In genomic region chr11:79043726-79044125, GRCh38 we compare ENCODE assay signal across 26 cellular contexts.
"Had no signal": no experiment of that assay in that cellular context is flagged by ENCODE, and none has a peak within 500 bp of the region (broad histone marks: within the 10 kb centered on the region; RNA-seq: fewer than 3 reads in every experiment).

No MANE protein-coding gene starts in this region.

- H3K36me3 ChIP-seq: breast epithelium, heart left ventricle, lower lobe of right lung, right lobe of liver, stomach, tibial artery, upper lobe of right lung had no signal

- H3K27me3 ChIP-seq: breast epithelium, foreskin keratinocyte, right lobe of liver, stomach, tibial artery, upper lobe of right lung had no signal

- H3K9me3 ChIP-seq: breast epithelium, heart left ventricle, lower lobe of right lung, right lobe of liver, tibial artery, upper lobe of right lung had no signal

- DNase-seq: activated CD4-positive, alpha-beta memory T cell treated with anti-CD3 and anti-CD28 coated beads, Interleukin-2, amount 10 ng/mL, durations not matched to agents 7 days and 5 days; activated CD4-positive, alpha-beta T cell treated with anti-CD3 and anti-CD28 coated beads for 1 hour; activated CD4-positive, alpha-beta T cell treated with anti-CD3 and anti-CD28 coated beads, Interleukin-2, amount 10 ng/mL, durations not matched to agents 7 days and 5 days; activated CD8-positive, alpha-beta memory T cell treated with anti-CD3 and anti-CD28 coated beads, Interleukin-2, amount 50 U/mL, for 48 hours; activated gamma-delta T cell treated with Interleukin-2 at 50 U/mL for 16 hours; activated naive CD4-positive, alpha-beta T cell treated with anti-CD3 and anti-CD28 coated beads, Interleukin-2, amount 50 U/mL, for 16 hours; activated T-cell treated with anti-CD3 and anti-CD28 coated beads, Interleukin-2, amount 50 U/mL, for 24 hours; amniotic stem cell; endodermal cell; foreskin keratinocyte; heart left ventricle; hypothalamus; lower lobe of right lung; mesenchymal stem cell; natural killer cell; right lobe of liver; stimulated activated CD4-positive, alpha-beta T cell treated with anti-CD3 and anti-CD28 coated beads, Interleukin-4, amount 100 ng/mL, for 24 hours; stomach; T-helper 2 cell; tibial artery; upper lobe of right lung had no signal

- ATAC-seq: foreskin keratinocyte; heart left ventricle; lower lobe of right lung; natural killer cell; stimulated activated memory B cell treated with anti-CD40 and anti-IgM and Interleukin-4, amounts not matched to agents 10 μg/mL and 1 μg/mL and 100 μg/mL, for 72 hours; upper lobe of right lung; WTC11 had no signal

- H3K27ac ChIP-seq: breast epithelium, foreskin keratinocyte, heart left ventricle, lower lobe of right lung, right lobe of liver, stomach, tibial artery, upper lobe of right lung had no signal

- H3K4me3 ChIP-seq: breast epithelium, heart left ventricle, lower lobe of right lung, right lobe of liver, skin epidermis, stomach, tibial artery, upper lobe of right lung had no signal

- FAIRE-seq: astrocyte had no signal

- H3K4me1 ChIP-seq: breast epithelium, heart left ventricle, lower lobe of right lung, stomach, upper lobe of right lung had no signal
